ENCODE assay signal across 23 cellular contexts in the genomic region with DNA sequence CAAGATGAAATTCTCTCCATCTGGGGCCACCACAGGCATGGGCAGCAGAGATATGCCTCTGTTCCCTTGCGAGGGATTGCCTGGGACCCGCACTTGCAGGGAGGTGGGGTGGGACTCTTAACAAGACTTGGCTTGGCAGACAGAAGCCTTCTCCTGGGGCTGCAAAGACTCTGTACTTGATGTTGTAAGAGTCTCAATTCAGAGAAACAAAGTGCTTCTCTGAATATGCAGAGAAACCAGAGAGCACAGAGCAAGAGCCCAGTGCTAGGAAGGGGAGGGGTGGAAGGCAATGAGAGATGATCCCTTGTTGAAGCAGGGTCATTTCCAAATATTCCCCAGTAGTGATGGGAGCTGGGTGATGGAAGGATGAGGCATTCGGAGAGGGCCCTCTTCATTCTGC. TPM values are rescaled to one million over a fixed set of nuclear protein-coding genes. Genes with fewer than 3 reads are reported as not detected.
A peak's percentile ranks its signal among the peaks of the same experiment; 100 is the strongest.
DNase-seq lines count a peak whose midpoint lies in the region; ATAC-seq and TF ChIP-seq lines count a peak whose summit lies in the region.
"Had no signal": no experiment of that assay in that cellular context is flagged by ENCODE, and none has a peak within 500 bp of the region (broad histone marks: within the 10 kb centered on the region; RNA-seq: fewer than 3 reads in every experiment).

No MANE protein-coding gene starts in this region.

- peaks cover 0 to 22% of the 10 kb centered on the region in 2 donors for H3K4me1 ChIP-seq in right atrium auricular region
- peaks cover 18% of the 10 kb centered on the region for H3K4me1 ChIP-seq in left ventricle myocardium inferior
- no peaks in the 10 kb centered on the region for H3K4me1 ChIP-seq in endodermal cell (ENCODE audit: control insufficient read depth, insufficient read depth, low read length)

- H3K27me3 Mint-ChIP-seq in endodermal cell (ENCODE audit: insufficient read depth), result peaks cover 83% of the 10 kb centered on the region
- H3K27me3 Mint-ChIP-seq in naive thymus-derived CD8-positive, alpha-beta T cell, result peaks cover 0 to 30% (median 8%) of the 10 kb centered on the region in 5 donors

- H3K4me3 Mint-ChIP-seq in endodermal cell, result no peak overlapping the region
- H3K4me3 Mint-ChIP-seq in naive thymus-derived CD8-positive, alpha-beta T cell, result peak overlapping the region; percentile 59 to 92 (median 79)
- H3K4me3 Mint-ChIP-seq: T-helper 2 cell treated with Interferon-gamma antibody and Interleukin-4, amounts not matched to agents 5 μg/mL and 100 μg/mL, for 36 hours had no signal

- TF ChIP-seq CTCF in right atrium auricular region (IDR thresholded peaks at IDR 0.05) (no peak), left ventricle myocardium inferior (IDR thresholded peaks at IDR 0.05; ENCODE audit: borderline replicate concordance) (no peak), endodermal cell (conservative IDR thresholded peaks at IDR 0.05) (no peak)

- H3K4me3 ChIP-seq in right atrium auricular region (no peak overlapping the region), left ventricle myocardium inferior (no peak overlapping the region), endodermal cell (ENCODE audit: low read length) (no peak overlapping the region)
- H3K4me3 ChIP-seq: body of pancreas, vagina had no signal

- no peak overlapping the region for H3K27ac ChIP-seq in right atrium auricular region
- H3K27ac ChIP-seq in left ventricle myocardium inferior (replicated peaks), result no peak overlapping the region
- no peak overlapping the region for H3K27ac ChIP-seq in endodermal cell (ENCODE audit: low read depth, low read length)
- H3K27ac ChIP-seq: body of pancreas, vagina had no signal

- H3K9me3 Mint-ChIP-seq in endodermal cell, result no peaks in the 10 kb centered on the region
- no peaks in the 10 kb centered on the region for H3K9me3 Mint-ChIP-seq in naive thymus-derived CD8-positive, alpha-beta T cell
- H3K9me3 Mint-ChIP-seq: T-helper 2 cell treated with Interferon-gamma antibody and Interleukin-4, amounts not matched to agents 5 μg/mL and 100 μg/mL, for 36 hours had no signal

- H3K36me3 ChIP-seq in right atrium auricular region (no peaks in the 10 kb centered on the region), left ventricle myocardium inferior (no peaks in the 10 kb centered on the region), endodermal cell (ENCODE audit: control insufficient read depth, insufficient read depth, low read length) (no peaks in the 10 kb centered on the region)
- H3K36me3 ChIP-seq: vagina had no signal

- no peak overlapping the region for H3K9ac ChIP-seq in endodermal cell (ENCODE audit: extremely low read depth, low read length, poor library complexity, severe bottlenecking)

- 63 to 82% methylated on average over 3 of the region's 3 CpGs for WGBS in endodermal cell (ENCODE audit: insufficient coverage in 1 of 2, insufficient read length in 1 of 2), 2 experiments

- H3K4me1 Mint-ChIP-seq in endodermal cell, result no peaks in the 10 kb centered on the region
- peaks cover 23 to 63% (median 48%) of the 10 kb centered on the region in 4 donors for H3K4me1 Mint-ChIP-seq in naive thymus-derived CD8-positive, alpha-beta T cell

- POLR2A ChIA-PET in naive thymus-derived CD8-positive, alpha-beta T cell (lab: Charles Lee), result interaction anchor here (0.6 to 7.2 kb wide), 4 partner anchors 11 to 29 kb away, joined by 3 to 41 read pairs (median 4); a partner anchor contains a TSS

- H3K27me3 ChIP-seq in right atrium auricular region (no peaks in the 10 kb centered on the region), left ventricle myocardium inferior (ENCODE audit: low read depth) (peaks cover 47% of the 10 kb centered on the region), endodermal cell (ENCODE audit: control insufficient read depth, insufficient read depth, low read length, poor library complexity, severe bottlenecking) (peaks cover 87% of the 10 kb centered on the region)
- H3K27me3 ChIP-seq: body of pancreas, vagina had no signal

- no peak for ATAC-seq in naive thymus-derived CD8-positive, alpha-beta T cell
- ATAC-seq in HG03039 (IDR thresholded peaks at IDR 0.05; ENCODE audit: unreplicated experiment) (no peak), HG02642 (IDR thresholded peaks at IDR 0.05; ENCODE audit: poor library complexity, unreplicated experiment) (no peak), GM19023 (IDR thresholded peaks at IDR 0.05; ENCODE audit: unreplicated experiment) (no peak)
- ATAC-seq: body of pancreas, Right ventricle myocardium inferior had no signal

- DNase-seq in right atrium auricular region (ENCODE audit: low spot score) (peak; percentile 57), left ventricle myocardium inferior (no peak), endodermal cell (peak; percentile 39), middle frontal gyrus (ENCODE audit: extremely low spot score, low spot score) (no peak)
- DNase-seq in naive thymus-derived CD8-positive, alpha-beta T cell, result no peak
- DNase-seq: activated gamma-delta T cell treated with Interleukin-2 at 50 U/mL for 16 hours; body of pancreas; hippocampal formation; KG1; NCI-H1092; NCI-H2171 treated with DMSO at 0.1 percent for 48 hours; stimulated activated naive CD4-positive, alpha-beta T cell had no signal

- intact Hi-C loops in left ventricle myocardium inferior (cut with micrococcal nuclease), result no loop called here

- H3K9me3 ChIP-seq in right atrium auricular region, result no peaks in the 10 kb centered on the region
- H3K9me3 ChIP-seq in left ventricle myocardium inferior (replicated peaks), result peaks cover 6% of the 10 kb centered on the region
- H3K9me3 ChIP-seq in endodermal cell (ENCODE audit: control insufficient read depth, low read length), result no peaks in the 10 kb centered on the region
- H3K9me3 ChIP-seq: body of pancreas, vagina had no signal

- no peak overlapping the region for H3K27ac Mint-ChIP-seq in endodermal cell
- H3K27ac Mint-ChIP-seq in naive thymus-derived CD8-positive, alpha-beta T cell, result peak overlapping the region in 6 of 10 donors; percentile 11 to 76 (median 42)
- H3K27ac Mint-ChIP-seq: T-helper 2 cell treated with Interferon-gamma antibody and Interleukin-4, amounts not matched to agents 5 μg/mL and 100 μg/mL, for 36 hours had no signal

- no peaks in the 10 kb centered on the region for H3K36me3 Mint-ChIP-seq in endodermal cell (ENCODE audit: low read depth)
- no peaks in the 10 kb centered on the region for H3K36me3 Mint-ChIP-seq in naive thymus-derived CD8-positive, alpha-beta T cell

RNA-seq across cellular contexts. Expression of a gene that starts 2.2 kb away (rescaled TPM):
- total RNA-seq in right atrium auricular region (10 to 100 TPM; 10.5 to 14.9 TPM), left ventricle myocardium inferior (3.0 TPM), endodermal cell (not detected)
- polyA plus RNA-seq in endodermal cell (2013, experiment 1 of 2), result 1.00 TPM
- polyA plus RNA-seq in endodermal cell (2013, experiment 2 of 2), result 0.75 TPM
- total RNA-seq in naive thymus-derived CD8-positive, alpha-beta T cell, result 10 to 100 TPM; 15.0 to 15.2 TPM
- 10 to 100 TPM; 10.0 to 30.1 (median 13.4) TPM for polyA plus RNA-seq in naive thymus-derived CD8-positive, alpha-beta T cell
- total RNA-seq: G401 had no signal

RNA-seq across cellular contexts. Expression of a gene that starts 16.0 kb away (rescaled TPM):
- total RNA-seq in right atrium auricular region, result 10 to 100 TPM; 25.7 to 31.7 TPM
- 113 TPM for total RNA-seq in left ventricle myocardium inferior
- 100 to 1,000 TPM; 230 to 247 TPM for total RNA-seq in endodermal cell
- 213 TPM for polyA plus RNA-seq in endodermal cell (2013, experiment 1 of 2)
- 212 TPM for polyA plus RNA-seq in endodermal cell (2013, experiment 2 of 2)
- 100 to 1,000 TPM; 271 TPM for total RNA-seq in naive thymus-derived CD8-positive, alpha-beta T cell
- polyA plus RNA-seq in naive thymus-derived CD8-positive, alpha-beta T cell, result 10 to 100 TPM; 15.0 to 20.2 (median 19.9) TPM

RNA-seq across cellular contexts. Expression of a gene that starts 32.6 kb away (rescaled TPM):
- not detected for total RNA-seq in right atrium auricular region
- total RNA-seq in left ventricle myocardium inferior, result not detected
- total RNA-seq in endodermal cell, result not detected
- polyA plus RNA-seq in endodermal cell (2013, experiment 1 of 2), result not detected
- not detected for polyA plus RNA-seq in endodermal cell (2013, experiment 2 of 2)
- total RNA-seq in naive thymus-derived CD8-positive, alpha-beta T cell, result under 1 TPM in 1 of 2 experiments, not detected in 1; 0.38 TPM
- polyA plus RNA-seq in naive thymus-derived CD8-positive, alpha-beta T cell, result 1 to 10 TPM in 1 of 3 donors, under 1 TPM in 2; 0.20 to 2.1 (median 0.67) TPM
- total RNA-seq: body of pancreas, dermis microvascular lymphatic vessel endothelial cell, G401, myocyte, posterior vena cava, Right ventricle myocardium inferior, vagina had no signal
- polyA plus RNA-seq: AG04450 had no signal

RNA-seq across cellular contexts. Expression of a gene that starts 40.2 kb away (rescaled TPM):
- total RNA-seq in right atrium auricular region, result not detected
- 0.08 TPM for total RNA-seq in left ventricle myocardium inferior
- total RNA-seq in endodermal cell, result under 1 TPM in 1 of 2 donors, not detected in 1; 0.09 TPM
- polyA plus RNA-seq in endodermal cell (2013, experiment 1 of 2), result 0.11 TPM
- polyA plus RNA-seq in endodermal cell (2013, experiment 2 of 2), result 0.12 TPM
- under 1 TPM; 0.33 to 0.36 TPM for total RNA-seq in naive thymus-derived CD8-positive, alpha-beta T cell
- not detected for polyA plus RNA-seq in naive thymus-derived CD8-positive, alpha-beta T cell
- total RNA-seq: body of pancreas, dermis microvascular lymphatic vessel endothelial cell, G401, posterior vena cava, vagina had no signal
- polyA plus RNA-seq: AG04450 had no signal

Comparison
In these comparisons a context has a peak if more than half of its experiments do, and no peak if none do; other contexts are left out.
1. DNase-seq: peak in right atrium auricular region (single experiment) and endodermal cell (single experiment); none in left ventricle myocardium inferior (single experiment), naive thymus-derived CD8-positive, alpha-beta T cell (0 of 10) and middle frontal gyrus (single experiment).